In genomic region chr10:22816298-22816653, GRCh38 we compare ENCODE assay signal across 12 cellular contexts.
DNase-seq lines count a peak whose midpoint lies in the region; ATAC-seq, FAIRE-seq and TF ChIP-seq lines count a peak whose summit lies in the region.
"Had no signal": no experiment of that assay in that cellular context is flagged by ENCODE, and none has a peak within 500 bp of the region (broad histone marks: within the 10 kb centered on the region; RNA-seq: fewer than 3 reads in every experiment).

No MANE protein-coding gene starts in this region.

- POLR2A ChIA-PET in OCI-LY7 (lab: Charles Lee), result no interaction called here

- H3K4me2 ChIP-seq in OCI-LY7 (ENCODE audit: low read length), result no peak overlapping the region

- H3K27me3 ChIP-seq in foreskin keratinocyte, result no peaks in the 10 kb centered on the region
- H3K27me3 ChIP-seq: esophagus muscularis mucosa had no signal

- no peaks in the 10 kb centered on the region for H3K9me3 ChIP-seq in OCI-LY7 (ENCODE audit: low read length)
- H3K9me3 ChIP-seq: esophagus muscularis mucosa, thoracic aorta had no signal

- H3K36me3 ChIP-seq in OCI-LY7 (ENCODE audit: insufficient read depth, low read length), result no peaks in the 10 kb centered on the region
- H3K36me3 ChIP-seq: esophagus muscularis mucosa, thoracic aorta had no signal

- no peak overlapping the region for H2AFZ ChIP-seq in OCI-LY7 (ENCODE audit: low read length)

- intact Hi-C loops in OCI-LY7 (cut with micrococcal nuclease; ENCODE audit: unreplicated experiment), result no loop called here

- no peak overlapping the region for H3K4me3 ChIP-seq in OCI-LY7 (ENCODE audit: low read depth, low read length, poor library complexity, severe bottlenecking)
- H3K4me3 ChIP-seq: esophagus muscularis mucosa, thoracic aorta had no signal

- no peak for TF ChIP-seq POLR2A in H54 (IDR thresholded peaks at IDR 0.05; ENCODE audit: low read depth, low read length)

- CTCF ChIA-PET in OCI-LY7 (lab: Charles Lee; ENCODE audit: unreplicated experiment), result no interaction called here

- DNase-seq in ACHN, result peak; percentile 71
- DNase-seq in H54 (ENCODE audit: insufficient read length, low spot score), result peak; percentile 44
- peak; percentile 69 for DNase-seq in SK-MEL-5 (ENCODE audit: low read depth, low spot score)
- peak; percentile 71 to 89 for DNase-seq in foreskin keratinocyte
- no peak for DNase-seq in NCI-H2029 (lab: John Stamatoyannopoulos, UW)
- no peak for DNase-seq in OCI-LY7 (ENCODE audit: low spot score)
- no peak for DNase-seq in activated CD4-positive, alpha-beta T cell treated with anti-CD3 and anti-CD28 coated beads, Interleukin-2, amount 50 U/mL, for 1 hour
- DNase-seq: GOT3, right cardiac atrium had no signal

- in situ Hi-C loops in ACHN (cut with HindIII; ENCODE audit: low pct_ligation_motif_present, low pct_unique_long_range_greater_than_20kb, low sequenced_read_pairs) (no loop called here), SK-MEL-5 (cut with HindIII; ENCODE audit: low pct_unique_long_range_greater_than_20kb, low sequenced_read_pairs) (no loop called here)

- peaks cover 8% of the 10 kb centered on the region for H3K4me1 ChIP-seq in foreskin keratinocyte
- H3K4me1 ChIP-seq in OCI-LY7 (ENCODE audit: insufficient read depth, low read length, poor library complexity, severe bottlenecking), result no peaks in the 10 kb centered on the region
- H3K4me1 ChIP-seq: esophagus muscularis mucosa had no signal

- no peak for TF ChIP-seq CTCF in foreskin keratinocyte (conservative IDR thresholded peaks at IDR 0.05)
- no peak for TF ChIP-seq CTCF in OCI-LY7 (conservative IDR thresholded peaks at IDR 0.05; ENCODE audit: low read length)

- FAIRE-seq in H54 (lab: Jason Lieb, UNC), result peak; percentile 90

- H4K20me1 ChIP-seq in OCI-LY7 (ENCODE audit: insufficient read depth, low read length), result no peaks in the 10 kb centered on the region

- H3K27ac ChIP-seq in foreskin keratinocyte (no peak overlapping the region), OCI-LY7 (ENCODE audit: low read depth, low read length, poor library complexity, severe bottlenecking) (no peak overlapping the region)
- H3K27ac ChIP-seq: esophagus muscularis mucosa, thoracic aorta had no signal

- peak; percentile 86 for ATAC-seq in foreskin keratinocyte
- ATAC-seq in GM21717 (IDR thresholded peaks at IDR 0.05; ENCODE audit: unreplicated experiment), result no peak

- H3K9me2 ChIP-seq in OCI-LY7 (ENCODE audit: insufficient read depth, low read length), result no peaks in the 10 kb centered on the region

- H3K79me2 ChIP-seq in OCI-LY7 (ENCODE audit: insufficient read depth, low read depth, low read length), result no peaks in the 10 kb centered on the region

- no TSS peak for BruUV-seq in OCI-LY7 (replicated peaks; lab: Mats Ljungman, UMichigan)

Comparison
In these comparisons a context has a peak if more than half of its experiments do, and no peak if none do; other contexts are left out.
1. DNase-seq: peak in ACHN (single experiment), H54 (single experiment), SK-MEL-5 (single experiment) and foreskin keratinocyte (2 of 2); none in NCI-H2029 (single experiment), OCI-LY7 (single experiment) and activated CD4-positive, alpha-beta T cell treated with anti-CD3 and anti-CD28 coated beads, Interleukin-2, amount 50 U/mL, for 1 hour (single experiment).